18 cellular contexts compared by ENCODE assay signal in genomic region chr12:19675361-19675760, GRCh38.
DNase-seq lines count a peak whose midpoint lies in the region; ATAC-seq lines count a peak whose summit lies in the region.
"Had no signal": no experiment of that assay in that cellular context is flagged by ENCODE, and none has a peak within 500 bp of the region (broad histone marks: within the 10 kb centered on the region; RNA-seq: fewer than 3 reads in every experiment).

No MANE protein-coding gene starts in this region.

- peak; percentile 57 for ATAC-seq in GM18502 (IDR thresholded peaks at IDR 0.05; ENCODE audit: poor library complexity, unreplicated experiment)
- peak; percentile 96 for ATAC-seq in GM19351 (IDR thresholded peaks at IDR 0.05; ENCODE audit: unreplicated experiment)
- peak; percentile 55 for ATAC-seq in HG03095 (IDR thresholded peaks at IDR 0.05; ENCODE audit: unreplicated experiment)
- ATAC-seq in activated T-helper 17 cell treated with anti-CD3 and anti-CD28 coated beads, Interleukin-2, amount 50 U/mL, for 72 hours (replicated peaks): peak; percentile 99
- no peak for ATAC-seq in HG02571 (IDR thresholded peaks at IDR 0.05; ENCODE audit: unreplicated experiment)
- no peak for ATAC-seq in HG02759 (IDR thresholded peaks at IDR 0.05; ENCODE audit: unreplicated experiment)
- ATAC-seq: lower lobe of right lung; naive thymus-derived CD8-positive, alpha-beta T cell had no signal

- no peak for DNase-seq in OCI-M2 (lab: John Stamatoyannopoulos, UW; ENCODE audit: unreplicated experiment)
- DNase-seq: activated CD4-positive, alpha-beta memory T cell treated with anti-CD3 and anti-CD28 coated beads, Interleukin-2, amount 10 ng/mL, durations not matched to agents 7 days and 5 days; activated naive CD8-positive, alpha-beta T cell treated with anti-CD3 and anti-CD28 coated beads, Interleukin-2, amount 10 ng/mL, durations not matched to agents 7 days and 5 days; BE2C; DMS153; lower lobe of right lung; naive thymus-derived CD8-positive, alpha-beta T cell; NCI-H1048; NCI-H2171; SJCRH30; tibial artery had no signal

- H3K4me1 Mint-ChIP-seq in activated T-helper 17 cell treated with anti-CD3 and anti-CD28 coated beads, Interleukin-2, amount 50 U/mL, for 72 hours: peaks cover 31% of the 10 kb centered on the region
- H3K4me1 Mint-ChIP-seq: IgD-negative memory B cell had no signal

- H3K9me3 Mint-ChIP-seq in activated T-helper 17 cell treated with anti-CD3 and anti-CD28 coated beads, Interleukin-2, amount 50 U/mL, for 72 hours: peaks cover 8% of the 10 kb centered on the region

- H3K27me3 Mint-ChIP-seq in activated T-helper 17 cell treated with anti-CD3 and anti-CD28 coated beads, Interleukin-2, amount 50 U/mL, for 72 hours: no peaks in the 10 kb centered on the region
- H3K27me3 Mint-ChIP-seq: activated naive CD8-positive, alpha-beta T cell treated with anti-CD3 and anti-CD28 coated beads, Interleukin-2, amount 10 ng/mL, durations not matched to agents 7 days and 5 days; IgD-negative memory B cell; naive thymus-derived CD8-positive, alpha-beta T cell had no signal

- H3K36me3 Mint-ChIP-seq in activated T-helper 17 cell treated with anti-CD3 and anti-CD28 coated beads, Interleukin-2, amount 50 U/mL, for 72 hours (ENCODE audit: low read depth): no peaks in the 10 kb centered on the region

- H3K4me3 Mint-ChIP-seq in activated T-helper 17 cell treated with anti-CD3 and anti-CD28 coated beads, Interleukin-2, amount 50 U/mL, for 72 hours: no peak overlapping the region
- H3K4me3 Mint-ChIP-seq: activated CD4-positive, alpha-beta memory T cell treated with anti-CD3 and anti-CD28 coated beads, Interleukin-2, amount 10 ng/mL, durations not matched to agents 7 days and 5 days; activated naive CD8-positive, alpha-beta T cell treated with anti-CD3 and anti-CD28 coated beads, Interleukin-2, amount 10 ng/mL, durations not matched to agents 7 days and 5 days; IgD-negative memory B cell; naive thymus-derived CD8-positive, alpha-beta T cell had no signal

- peak overlapping the region; percentile 58 for H3K27ac Mint-ChIP-seq in activated T-helper 17 cell treated with anti-CD3 and anti-CD28 coated beads, Interleukin-2, amount 50 U/mL, for 72 hours
- H3K27ac Mint-ChIP-seq: activated CD4-positive, alpha-beta memory T cell treated with anti-CD3 and anti-CD28 coated beads, Interleukin-2, amount 10 ng/mL, durations not matched to agents 7 days and 5 days; activated naive CD8-positive, alpha-beta T cell treated with anti-CD3 and anti-CD28 coated beads, Interleukin-2, amount 10 ng/mL, durations not matched to agents 7 days and 5 days; IgD-negative memory B cell; naive thymus-derived CD8-positive, alpha-beta T cell had no signal

Comparison
In these comparisons a context has a peak if more than half of its experiments do, and no peak if none do; other contexts are left out.
1. ATAC-seq: peak in GM18502 (single experiment), GM19351 (single experiment), HG03095 (single experiment) and activated T-helper 17 cell treated with anti-CD3 and anti-CD28 coated beads, Interleukin-2, amount 50 U/mL, for 72 hours (single experiment); none in HG02571 (single experiment) and HG02759 (single experiment).